13 cellular contexts compared by ENCODE assay signal in genomic region chr4:102196221-102196620, GRCh38.
DNase-seq lines count a peak whose midpoint lies in the region; ATAC-seq, FAIRE-seq and TF ChIP-seq lines count a peak whose summit lies in the region.
"Had no signal": no experiment of that assay in that cellular context is flagged by ENCODE, and none has a peak within 500 bp of the region (broad histone marks: within the 10 kb centered on the region; RNA-seq: fewer than 3 reads in every experiment).

No MANE protein-coding gene starts in this region.

- no peaks in the 10 kb centered on the region for H3K27me3 Mint-ChIP-seq in Calu3 (ENCODE audit: unreplicated experiment)

- BruUV-seq in Calu3 (replicated peaks; lab: Mats Ljungman, UMichigan) = no TSS peak

- H3K4me1 Mint-ChIP-seq in Calu3 (ENCODE audit: low read depth, unreplicated experiment) = peaks cover 8% of the 10 kb centered on the region
- H3K4me1 Mint-ChIP-seq: nephron had no signal

- H3K27ac ChIP-seq in brain microvascular endothelial cell = no peak overlapping the region
- H3K27ac ChIP-seq in pancreas = no peak overlapping the region

- H3K36me3 Mint-ChIP-seq in Calu3 (ENCODE audit: insufficient read depth, unreplicated experiment) = no peaks in the 10 kb centered on the region
- H3K36me3 Mint-ChIP-seq: CD8-positive, alpha-beta T cell had no signal

- no peaks in the 10 kb centered on the region for H3K4me1 ChIP-seq in pancreas

- WGBS in pancreas, 2 donors = 33 to 36% methylated on average over 3 of the region's 3 CpGs

- no peak for ATAC-seq in pancreas
- ATAC-seq: CD8-positive, alpha-beta T cell; left colon had no signal

- no peaks in the 10 kb centered on the region for H3K9me3 Mint-ChIP-seq in Calu3 (ENCODE audit: low read depth, unreplicated experiment)
- H3K9me3 Mint-ChIP-seq: CD8-positive, alpha-beta T cell; nephron had no signal

- no peak overlapping the region for H3K4me3 Mint-ChIP-seq in Calu3 (ENCODE audit: low read depth, unreplicated experiment)
- H3K4me3 Mint-ChIP-seq: CD8-positive, alpha-beta T cell; nephron had no signal

- CTCF ChIA-PET in Calu3 (lab: Charles Lee) = no interaction called here

- H3K27me3 ChIP-seq in brain microvascular endothelial cell (replicated peaks) (no peaks in the 10 kb centered on the region), pancreas (no peaks in the 10 kb centered on the region)

- no peak for TF ChIP-seq CTCF in brain microvascular endothelial cell (IDR thresholded peaks at IDR 0.05; ENCODE audit: low read depth, low read length, missing control alignments)
- no peak for TF ChIP-seq CTCF in Calu3 (IDR thresholded peaks at IDR 0.05; ENCODE audit: unreplicated experiment)
- TF ChIP-seq CTCF in pancreas (IDR thresholded peaks at IDR 0.05) = no peak

- intact Hi-C loops in Calu3 (cut with micrococcal nuclease; ENCODE audit: unreplicated experiment) (no loop called here), pancreas (cut with DNase I) (no loop called here)

- H3K36me3 ChIP-seq in brain microvascular endothelial cell (replicated peaks) = no peaks in the 10 kb centered on the region
- H3K36me3 ChIP-seq in pancreas = no peaks in the 10 kb centered on the region

- no peak overlapping the region for H3K4me3 ChIP-seq in brain microvascular endothelial cell (ENCODE audit: low read depth, low read length)
- no peak overlapping the region for H3K4me3 ChIP-seq in pancreas

- in situ Hi-C loops in brain microvascular endothelial cell (cut with HindIII; ENCODE audit: low pct_ligation_motif_present, low sequenced_read_pairs) = no loop called here

- FAIRE-seq in pancreas (lab: Jason Lieb, UNC) = no peak

- peak; percentile 19 for DNase-seq in GDM1 (lab: John Stamatoyannopoulos, UW)
- DNase-seq in NCI-H69 (lab: John Stamatoyannopoulos, UW) = peak; percentile 4
- DNase-seq in brain microvascular endothelial cell = peak; percentile 51
- DNase-seq in myocyte (ENCODE audit: low read depth) = peak; percentile 66
- no peak for DNase-seq in Calu3
- no peak for DNase-seq in SK-N-DZ (ENCODE audit: low spot score)
- no peak for DNase-seq in pancreas
- DNase-seq in GM19240 (ENCODE audit: insufficient read length, low spot score) = no peak
- DNase-seq: activated CD4-positive, alpha-beta T cell treated with anti-CD3 and anti-CD28 coated beads, Interleukin-2, amount 50 U/mL, for 1 hour; activated effector memory CD4-positive, alpha-beta T cell treated with Interleukin-2 at 50 U/mL for 16 hours; CD8-positive, alpha-beta T cell; left colon had no signal

- H3K9me3 ChIP-seq in pancreas = no peaks in the 10 kb centered on the region

- no peak overlapping the region for H3K27ac Mint-ChIP-seq in Calu3 (ENCODE audit: unreplicated experiment)
- H3K27ac Mint-ChIP-seq: CD8-positive, alpha-beta T cell; nephron had no signal

Comparison
In these comparisons a context has a peak if more than half of its experiments do, and no peak if none do; other contexts are left out.
1. DNase-seq: peak in GDM1 (single experiment), NCI-H69 (single experiment), brain microvascular endothelial cell (single experiment) and myocyte (single experiment); none in Calu3 (single experiment), SK-N-DZ (single experiment), pancreas (0 of 6) and GM19240 (single experiment).